8 cellular contexts compared by ENCODE assay signal in the genomic region with DNA sequence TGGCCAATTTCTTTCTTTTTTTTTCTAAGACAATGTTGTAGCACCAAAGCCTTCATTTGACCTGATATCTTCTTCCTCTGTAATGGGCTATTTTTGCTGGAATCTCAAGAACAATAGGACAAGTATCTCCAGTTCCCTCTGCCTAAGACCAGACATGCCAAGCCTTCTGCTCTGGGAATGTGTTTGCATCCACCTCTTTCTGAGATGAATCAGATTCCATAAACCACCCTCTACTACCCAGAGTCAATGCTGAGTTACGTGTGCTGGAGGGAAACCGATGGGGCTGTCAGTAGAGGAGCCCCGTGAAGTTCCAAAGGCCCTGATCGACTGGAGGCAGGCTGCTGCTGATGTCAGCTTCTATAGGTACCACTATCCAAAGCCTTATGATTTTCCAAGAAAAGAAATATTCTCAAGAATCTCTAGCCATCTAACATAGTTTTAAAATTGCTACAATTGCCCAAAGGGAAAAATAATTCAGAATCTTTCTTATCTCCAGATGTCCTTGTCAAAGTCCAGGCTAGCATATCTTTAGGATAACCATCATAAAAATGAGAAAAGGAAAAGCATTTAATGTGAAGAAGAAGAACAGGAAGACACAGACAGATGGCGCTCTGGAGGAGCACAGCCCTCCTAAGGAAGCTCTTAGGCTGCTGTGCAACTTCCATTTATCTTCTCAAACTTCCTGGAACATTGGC.
A peak's percentile ranks its signal among the peaks of the same experiment; 100 is the strongest.
DNase-seq lines count a peak whose midpoint lies in the region; ATAC-seq, FAIRE-seq and TF ChIP-seq lines count a peak whose summit lies in the region.

No MANE protein-coding gene starts in this region.

- H3K27me3 ChIP-seq in BJ (ENCODE audit: control insufficient read depth, insufficient read depth, low read length), result no peaks in the 10 kb centered on the region
- no peaks in the 10 kb centered on the region; a peak in 1 of 7 replicates for H3K27me3 ChIP-seq in H1 (replicated peaks in 1 of 4; ENCODE audit: control insufficient read depth in 3 of 4, extremely low read depth in 1 of 4, insufficient read depth in 3 of 4, low read length in 3 of 4)
- H3K27me3 ChIP-seq in naive thymus-derived CD4-positive, alpha-beta T cell (ENCODE audit: control insufficient read depth in 2 of 2, insufficient read depth in 2 of 2, low read length in 2 of 2), result peaks cover 0 to 2% of the 10 kb centered on the region in 2 donors

- H3K4me3 ChIP-seq in BJ (ENCODE audit: low read depth, low read length) (no peak overlapping the region), H1 (ENCODE audit: extremely low read depth in 1 of 4, insufficient read depth in 2 of 4, low read depth in 3 of 4, low read length in 4 of 4) (no peak overlapping the region)
- no peak overlapping the region for H3K4me3 ChIP-seq in naive thymus-derived CD4-positive, alpha-beta T cell (ENCODE audit: low read length)

- WGBS in H1 (ENCODE audit: extremely low coverage in 1 of 2, insufficient coverage in 1 of 2, insufficient read length in 1 of 2, insufficient replicate concordance in 2 of 2, low coverage in 1 of 2, low lambda C conversion rate in 2 of 2, missing lambda C conversion rate in 1 of 2), 2 experiments, result 64% methylated on average over 5 of the region's 5 CpGs; no CpG with 5 or more reads in 1 of the 2 experiments

- H3K36me3 Mint-ChIP-seq in naive thymus-derived CD4-positive, alpha-beta T cell, result no peaks in the 10 kb centered on the region
- H3K36me3 Mint-ChIP-seq in activated T-helper 1 cell treated with anti-CD3 and anti-CD28 coated beads, Interleukin-12 subunit alpha, Interleukin-12 subunit beta, Interleukin-2, Interleukin-4 antibody, amounts not matched to agents 30 ng/mL and 10 ng/mL and 1 ng/mL, durations not matched to agents 14 hours and 24 hours and 36 hours (ENCODE audit: low read depth), result no peaks in the 10 kb centered on the region

- no peak for TF ChIP-seq POLR2A in H1 (IDR thresholded peaks at IDR 0.05; ENCODE audit: control extremely low read depth in 1 of 2, low read depth in 2 of 2, low read length in 2 of 2)

- no peaks in the 10 kb centered on the region for H3K9me3 Mint-ChIP-seq in naive thymus-derived CD4-positive, alpha-beta T cell
- H3K9me3 Mint-ChIP-seq in activated T-helper 1 cell treated with anti-CD3 and anti-CD28 coated beads, Interleukin-12 subunit alpha, Interleukin-12 subunit beta, Interleukin-2, Interleukin-4 antibody, amounts not matched to agents 30 ng/mL and 10 ng/mL and 1 ng/mL, durations not matched to agents 14 hours and 24 hours and 36 hours, result no peaks in the 10 kb centered on the region

- peaks cover 22 to 39% (median 32%) of the 10 kb centered on the region in 5 donors for H3K27me3 Mint-ChIP-seq in naive thymus-derived CD4-positive, alpha-beta T cell
- H3K27me3 Mint-ChIP-seq in activated T-helper 1 cell treated with anti-CD3 and anti-CD28 coated beads, Interleukin-12 subunit alpha, Interleukin-12 subunit beta, Interleukin-2, Interleukin-4 antibody, amounts not matched to agents 30 ng/mL and 10 ng/mL and 1 ng/mL, durations not matched to agents 14 hours and 24 hours and 36 hours (ENCODE audit: insufficient read depth), result peaks cover 6% of the 10 kb centered on the region

- no peak overlapping the region for H3K18ac ChIP-seq in H1 (ENCODE audit: extremely low read depth, low read length)

- no peak for DNase-seq in BJ (ENCODE audit: low read depth)
- DNase-seq in GM18507 (ENCODE audit: extremely low spot score, insufficient read length, low read depth), result no peak
- DNase-seq in NCI-H774 (lab: John Stamatoyannopoulos, UW), result peak; percentile 3
- no peak for DNase-seq in H1 (ENCODE audit: low read depth in 1 of 2, low spot score in 2 of 2)
- DNase-seq in non-pigmented ciliary epithelial cell (ENCODE audit: low read depth), result peak; percentile 31
- DNase-seq in naive thymus-derived CD4-positive, alpha-beta T cell, result no peak
- DNase-seq in NCI-H2029 (lab: John Stamatoyannopoulos, UW), result no peak
- DNase-seq in activated T-helper 1 cell treated with anti-CD3 and anti-CD28 coated beads, Interleukin-12 subunit alpha, Interleukin-12 subunit beta, Interleukin-2, Interleukin-4 antibody, amounts not matched to agents 30 ng/mL and 10 ng/mL and 1 ng/mL, durations not matched to agents 14 hours and 24 hours and 36 hours (ENCODE audit: low spot score), result no peak

- H2AK5ac ChIP-seq in H1 (ENCODE audit: low read depth, low read length), result no peak overlapping the region

- POLR2A ChIA-PET in BJ (lab: Charles Lee) (interaction anchor here (0.5 to 0.7 kb wide), 2 partner anchors 23 to 161 kb away, joined by 4 to 6 read pairs; no protein-coding TSS in a partner anchor), H1 (lab: Charles Lee; ENCODE audit: partially characterized antibody) (no interaction called here)
- POLR2A ChIA-PET in naive thymus-derived CD4-positive, alpha-beta T cell (lab: Charles Lee), result no interaction called here

- no peak overlapping the region for H3K14ac ChIP-seq in H1 (ENCODE audit: insufficient read length)

- H3K27ac ChIP-seq in H1 (ENCODE audit: low read depth, low read length), result no peak overlapping the region
- H3K27ac ChIP-seq in naive thymus-derived CD4-positive, alpha-beta T cell (ENCODE audit: low read depth, low read length), result no peak overlapping the region

- no peak overlapping the region for H4K8ac ChIP-seq in H1 (ENCODE audit: extremely low read depth, insufficient read depth, low read length)

- CTCF ChIA-PET in BJ (lab: Yijun Ruan, JAX) (interaction anchor here (0.7 to 3.5 kb wide), 13 partner anchors 8 to 731 kb away, joined by 3 to 19 read pairs (median 3); no protein-coding TSS in a partner anchor), H1 (lab: Charles Lee; ENCODE audit: partially characterized antibody) (interaction anchor here (0.6 to 3.5 kb wide), 30 partner anchors 10 to 559 kb away, joined by 3 to 30 read pairs (median 4); partner anchors contain the start of gene SLC8A3)
- CTCF ChIA-PET in naive thymus-derived CD4-positive, alpha-beta T cell (lab: Charles Lee), result interaction anchor here (0.7 kb wide), 2 partner anchors 28 to 33 kb away, joined by 3 read pairs; no protein-coding TSS in a partner anchor

- no peak overlapping the region for H3K4ac ChIP-seq in H1 (replicated peaks; ENCODE audit: insufficient read length, low read depth, low read length)

- H3K23me2 ChIP-seq in H1 (ENCODE audit: low read depth, low read length), result no peaks in the 10 kb centered on the region

- H3K79me2 ChIP-seq in H1 (ENCODE audit: control insufficient read depth in 1 of 2, insufficient read depth in 2 of 2, low read length in 2 of 2), result no peaks in the 10 kb centered on the region

- no peaks in the 10 kb centered on the region for H3K4me1 ChIP-seq in H1 (replicated peaks in 1 of 4; ENCODE audit: control insufficient read depth in 3 of 4, insufficient read depth in 4 of 4, low read length in 3 of 4)
- no peaks in the 10 kb centered on the region for H3K4me1 ChIP-seq in naive thymus-derived CD4-positive, alpha-beta T cell (ENCODE audit: control insufficient read depth in 2 of 2, insufficient read depth in 2 of 2, low read length in 2 of 2)

- H3K9ac ChIP-seq in H1 (replicated peaks in 1 of 4; ENCODE audit: extremely low read depth in 1 of 4, low read depth in 3 of 4, low read length in 3 of 4), result no peak overlapping the region

- peak; percentile 66 for TF ChIP-seq CTCF in BJ (IDR thresholded peaks at IDR 0.05; ENCODE audit: insufficient read depth, low read depth, low read length)
- TF ChIP-seq CTCF in H1 (IDR thresholded peaks at IDR 0.05; ENCODE audit: control extremely low read depth in 1 of 3, insufficient read depth in 1 of 3, low read depth in 1 of 3, low read length in 3 of 3), result peak; percentile 9 to 71 (median 70)

- H2BK20ac ChIP-seq in H1 (ENCODE audit: low read length), result no peak overlapping the region

- ATAC-seq in naive thymus-derived CD4-positive, alpha-beta T cell, result no peak

- H3K4me2 ChIP-seq in H1 (ENCODE audit: insufficient read depth in 1 of 2, low read depth in 2 of 2, low read length in 2 of 2), result no peak overlapping the region

- no peak overlapping the region for H3K4me3 Mint-ChIP-seq in naive thymus-derived CD4-positive, alpha-beta T cell
- no peak overlapping the region for H3K4me3 Mint-ChIP-seq in activated T-helper 1 cell treated with anti-CD3 and anti-CD28 coated beads, Interleukin-12 subunit alpha, Interleukin-12 subunit beta, Interleukin-2, Interleukin-4 antibody, amounts not matched to agents 30 ng/mL and 10 ng/mL and 1 ng/mL, durations not matched to agents 14 hours and 24 hours and 36 hours

- FAIRE-seq in GM18507 (lab: Jason Lieb, UNC) (peak; percentile 79), H1 (lab: Jason Lieb, UNC) (peak; percentile 92)

- H2BK12ac ChIP-seq in H1 (ENCODE audit: low read depth, low read length), result no peak overlapping the region

- intact Hi-C loops in naive thymus-derived CD4-positive, alpha-beta T cell (cut with micrococcal nuclease), result no loop called here
- intact Hi-C loops in activated T-helper 1 cell treated with anti-CD3 and anti-CD28 coated beads, Interleukin-12 subunit alpha, Interleukin-12 subunit beta, Interleukin-2, Interleukin-4 antibody, amounts not matched to agents 30 ng/mL and 10 ng/mL and 1 ng/mL, durations not matched to agents 14 hours and 24 hours and 36 hours (cut with micrococcal nuclease), result loop anchor here (2.0 kb wide), 1 partner anchor 482 kb away; no protein-coding TSS in a partner anchor

- peaks cover 0 to 1% (median 0%) of the 10 kb centered on the region in 7 donors for H3K4me1 Mint-ChIP-seq in naive thymus-derived CD4-positive, alpha-beta T cell
- no peaks in the 10 kb centered on the region for H3K4me1 Mint-ChIP-seq in activated T-helper 1 cell treated with anti-CD3 and anti-CD28 coated beads, Interleukin-12 subunit alpha, Interleukin-12 subunit beta, Interleukin-2, Interleukin-4 antibody, amounts not matched to agents 30 ng/mL and 10 ng/mL and 1 ng/mL, durations not matched to agents 14 hours and 24 hours and 36 hours (ENCODE audit: low read depth)

- TF ChIP-seq RAD21 in H1 (IDR thresholded peaks at IDR 0.05 in 1 of 2, conservative IDR thresholded peaks at IDR 0.05 in 1 of 2; ENCODE audit: low read depth in 2 of 2, low read length in 2 of 2), result peak; percentile 76 to 80

- H2BK120ac ChIP-seq in H1 (replicated peaks; ENCODE audit: low read depth, low read length), result no peak overlapping the region

- H3K56ac ChIP-seq in H1 (replicated peaks; ENCODE audit: insufficient read length, low read depth, low read length), result no peak overlapping the region

- H2BK5ac ChIP-seq in H1 (ENCODE audit: low read depth, low read length), result no peak overlapping the region

- no peaks in the 10 kb centered on the region for H3K36me3 ChIP-seq in BJ (ENCODE audit: control insufficient read depth, insufficient read depth, low read length)
- no peaks in the 10 kb centered on the region for H3K36me3 ChIP-seq in H1 (ENCODE audit: control insufficient read depth in 2 of 4, insufficient read depth in 4 of 4, low read length in 3 of 4)
- H3K36me3 ChIP-seq in naive thymus-derived CD4-positive, alpha-beta T cell (ENCODE audit: control insufficient read depth in 2 of 3, insufficient read depth in 3 of 3, low read length in 3 of 3), result no peaks in the 10 kb centered on the region

- H3K79me1 ChIP-seq in H1 (ENCODE audit: low read depth, low read length), result no peaks in the 10 kb centered on the region

- no peak overlapping the region for H2AFZ ChIP-seq in H1 (ENCODE audit: low read length)

- H4K20me1 ChIP-seq in H1 (replicated peaks in 1 of 2; ENCODE audit: control insufficient read depth in 1 of 2, insufficient read depth in 2 of 2, low read length in 2 of 2), result no peaks in the 10 kb centered on the region

- no peak overlapping the region for H2BK15ac ChIP-seq in H1 (ENCODE audit: low read length)

- H4K5ac ChIP-seq in H1 (ENCODE audit: insufficient read length, low read depth, low read length), result no peak overlapping the region

- no peaks in the 10 kb centered on the region for H3K9me3 ChIP-seq in H1 (ENCODE audit: insufficient read depth in 2 of 2, low read depth in 1 of 2, low read length in 1 of 2)
- no peaks in the 10 kb centered on the region for H3K9me3 ChIP-seq in naive thymus-derived CD4-positive, alpha-beta T cell (ENCODE audit: control insufficient read depth in 2 of 3, low read length in 3 of 3)

- H3K27ac Mint-ChIP-seq in naive thymus-derived CD4-positive, alpha-beta T cell, result no peak overlapping the region
- H3K27ac Mint-ChIP-seq in activated T-helper 1 cell treated with anti-CD3 and anti-CD28 coated beads, Interleukin-12 subunit alpha, Interleukin-12 subunit beta, Interleukin-2, Interleukin-4 antibody, amounts not matched to agents 30 ng/mL and 10 ng/mL and 1 ng/mL, durations not matched to agents 14 hours and 24 hours and 36 hours, result no peak overlapping the region

- no peak for TF ChIP-seq EP300 in H1 (IDR thresholded peaks at IDR 0.05; ENCODE audit: borderline replicate concordance in 1 of 2, low read depth in 2 of 2, low read length in 2 of 2)

- no peak overlapping the region for H4K91ac ChIP-seq in H1 (replicated peaks; ENCODE audit: insufficient read length, low read length)

- no peak overlapping the region for H3K23ac ChIP-seq in H1 (ENCODE audit: insufficient read length)

Comparison
In these comparisons a context has a peak if more than half of its experiments do, and no peak if none do; other contexts are left out.
1. DNase-seq: peak in NCI-H774 (single experiment) and non-pigmented ciliary epithelial cell (single experiment); none in BJ (single experiment), GM18507 (single experiment), H1 (0 of 2), naive thymus-derived CD4-positive, alpha-beta T cell (0 of 9), NCI-H2029 (single experiment) and activated T-helper 1 cell treated with anti-CD3 and anti-CD28 coated beads, Interleukin-12 subunit alpha, Interleukin-12 subunit beta, Interleukin-2, Interleukin-4 antibody, amounts not matched to agents 30 ng/mL and 10 ng/mL and 1 ng/mL, durations not matched to agents 14 hours and 24 hours and 36 hours (single experiment).